ENCODE assay signal across 8 cellular contexts in the genomic region with DNA sequence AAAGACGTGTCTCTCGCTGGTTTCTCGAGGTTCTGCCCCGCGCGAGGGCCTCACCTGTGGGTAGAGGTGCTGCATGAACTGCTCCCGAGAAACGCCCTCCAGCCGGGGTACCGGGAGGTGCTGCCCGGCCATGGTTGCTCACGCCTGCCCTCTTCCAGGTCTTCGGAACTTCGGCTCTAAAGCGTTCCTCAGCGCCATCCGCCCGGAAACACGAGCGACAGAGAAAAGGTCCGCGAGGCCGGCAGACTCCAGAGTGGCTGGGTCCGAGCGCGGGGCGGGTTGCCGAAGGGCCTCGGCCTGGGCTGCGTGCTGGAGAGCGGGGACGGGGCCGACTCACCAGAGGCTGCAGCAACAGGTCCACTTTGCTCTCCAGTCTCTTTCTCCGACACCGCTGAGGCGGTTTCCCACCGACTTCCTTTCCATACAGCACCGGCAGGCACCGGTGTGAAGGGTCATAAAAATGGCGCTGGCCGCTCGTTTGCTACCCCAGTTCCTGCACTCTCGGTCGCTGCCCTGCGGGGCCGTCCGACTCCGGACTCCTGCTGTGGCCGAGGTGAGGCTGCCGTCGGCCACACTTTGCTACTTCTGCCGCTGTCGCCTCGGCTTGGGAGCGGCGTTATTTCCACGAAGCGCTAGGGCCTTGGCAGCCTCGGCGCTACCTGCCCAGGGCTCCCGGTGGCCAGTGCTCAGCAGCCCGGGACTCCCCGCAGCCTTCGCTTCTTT. TPM values are rescaled to one million over a fixed set of nuclear protein-coding genes. Genes with fewer than 3 reads are reported as not detected.
DNase-seq lines count a peak whose midpoint lies in the region; ATAC-seq lines count a peak whose summit lies in the region.

A gene with protein sequence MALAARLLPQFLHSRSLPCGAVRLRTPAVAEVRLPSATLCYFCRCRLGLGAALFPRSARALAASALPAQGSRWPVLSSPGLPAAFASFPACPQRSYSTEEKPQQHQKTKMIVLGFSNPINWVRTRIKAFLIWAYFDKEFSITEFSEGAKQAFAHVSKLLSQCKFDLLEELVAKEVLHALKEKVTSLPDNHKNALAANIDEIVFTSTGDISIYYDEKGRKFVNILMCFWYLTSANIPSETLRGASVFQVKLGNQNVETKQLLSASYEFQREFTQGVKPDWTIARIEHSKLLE (plus strand): TSS at position 244 of the 723 bp plus-strand sequence. CDS start 217 bp downstream, at position 461.
Gene TYW5 (minus strand): TSS at position 153 of the 723 bp plus-strand sequence. CDS start 21 bp downstream, at position 132.

- H3K27ac Mint-ChIP-seq in effector memory CD8-positive, alpha-beta T cell: peak within 1 kb of the TSS; percentile 97 to 99

- no peaks in the 10 kb centered on the region for H3K27me3 Mint-ChIP-seq in effector memory CD8-positive, alpha-beta T cell

- H3K9me3 ChIP-seq in mesenchymal stem cell (ENCODE audit: control insufficient read depth, low read length): no peaks in the 10 kb centered on the region

- peak within 1 kb of the TSS in 1 of 2 experiments; percentile 83 for H3K14ac ChIP-seq in mesenchymal stem cell (ENCODE audit: low read length in 2 of 2)

- peak within 1 kb of the TSS; percentile 99 for H2BK120ac ChIP-seq in mesenchymal stem cell (ENCODE audit: low read depth, low read length)

- peak within 1 kb of the TSS; percentile 95 for H3K27ac ChIP-seq in mesenchymal stem cell (ENCODE audit: low read length, poor library complexity, severe bottlenecking)

- H4K91ac ChIP-seq in mesenchymal stem cell (ENCODE audit: low read length): peak within 1 kb of the TSS; percentile 100

- H2BK12ac ChIP-seq in mesenchymal stem cell (ENCODE audit: low read length in 2 of 2): peak within 1 kb of the TSS in 1 of 2 experiments; percentile 59

- no peaks in the 10 kb centered on the region for H3K27me3 ChIP-seq in mesenchymal stem cell (ENCODE audit: control insufficient read depth in 1 of 2, insufficient read depth in 1 of 2, low read length in 2 of 2)

- H3K4me2 ChIP-seq in mesenchymal stem cell (ENCODE audit: low read length, poor library complexity, severe bottlenecking): peak within 1 kb of the TSS; percentile 91

- H3K4me3 Mint-ChIP-seq in effector memory CD8-positive, alpha-beta T cell: peak within 1 kb of the TSS; percentile 99

- peak within 1 kb of the TSS; percentile 100 for H4K8ac ChIP-seq in mesenchymal stem cell (ENCODE audit: low read length)

- H3K9ac ChIP-seq in mesenchymal stem cell (ENCODE audit: low read length): peak within 1 kb of the TSS; percentile 95

- peak; percentile 85 for ATAC-seq in GM21360 (IDR thresholded peaks at IDR 0.05; ENCODE audit: unreplicated experiment)
- peak; percentile 85 for ATAC-seq in effector memory CD8-positive, alpha-beta T cell (replicated peaks)

- H3K79me1 ChIP-seq in mesenchymal stem cell (replicated peaks; ENCODE audit: low read length, poor library complexity, severe bottlenecking): peaks cover 6% of the 10 kb centered on the region

- H3K4me1 ChIP-seq in mesenchymal stem cell (ENCODE audit: control insufficient read depth, insufficient read depth, low read depth, low read length): peaks cover 12% of the 10 kb centered on the region

- H3K36me3 ChIP-seq in mesenchymal stem cell (ENCODE audit: control insufficient read depth in 1 of 2, insufficient read depth in 2 of 2, low read depth in 1 of 2, low read length in 2 of 2): peaks cover under 1 to 28% of the 10 kb centered on the region in 2 experiments

- peak within 1 kb of the TSS; percentile 99 for H2BK15ac ChIP-seq in mesenchymal stem cell (ENCODE audit: low read depth, poor library complexity, severe bottlenecking)

- under 1% methylated on average over 64 of the region's 64 CpGs for WGBS in mesenchymal stem cell

- H2AFZ ChIP-seq in mesenchymal stem cell (ENCODE audit: low read depth, low read length): peak within 1 kb of the TSS; percentile 96

- DNase-seq in COR-L47 (lab: John Stamatoyannopoulos, UW) (peak; percentile 86), HT-29 (ENCODE audit: low spot score) (peak; percentile 89), NOMO-1 treated with DMSO at 0.1 percent for 48 hours (lab: John Stamatoyannopoulos, UW; ENCODE audit: unreplicated experiment) (peak; percentile 80), mesenchymal stem cell (peak; percentile 89)
- DNase-seq in activated CD8-positive, alpha-beta memory T cell treated with anti-CD3 and anti-CD28 coated beads for 4 hours (ENCODE audit: low read depth in 2 of 2): peak; percentile 50 to 63
- peak; percentile 73 to 78 (median 74) for DNase-seq in effector memory CD8-positive, alpha-beta T cell
- DNase-seq in stimulated activated CD8-positive, alpha-beta memory T cell treated with anti-CD3 and anti-CD28 coated beads, Interleukin-12 subunit alpha, Interleukin-12 subunit beta, amount 100 ng/mL, for 4 hours (ENCODE audit: low read depth): peak; percentile 62

- peak within 1 kb of the TSS; percentile 86 for H2BK5ac ChIP-seq in mesenchymal stem cell (ENCODE audit: low read depth, low read length, poor library complexity, severe bottlenecking)

- H3K4me1 Mint-ChIP-seq in effector memory CD8-positive, alpha-beta T cell (ENCODE audit: low read depth in 2 of 2): peaks cover 37% of the 10 kb centered on the region in 2 donors

- H3K4me3 ChIP-seq in mesenchymal stem cell (ENCODE audit: insufficient read depth in 1 of 2, low read depth in 1 of 2, low read length in 2 of 2): peak within 1 kb of the TSS; percentile 96 to 99

- H2AK5ac ChIP-seq in mesenchymal stem cell (ENCODE audit: low read length, severe bottlenecking): no peak within 1 kb of the TSS

- peak within 1 kb of the TSS; percentile 96 to 98 for H3K4ac ChIP-seq in mesenchymal stem cell (ENCODE audit: low read depth in 1 of 2, low read length in 2 of 2)

- H3K36me3 Mint-ChIP-seq in effector memory CD8-positive, alpha-beta T cell (ENCODE audit: insufficient read depth): peaks cover 38% of the 10 kb centered on the region

- H3K23ac ChIP-seq in mesenchymal stem cell (ENCODE audit: low read length in 2 of 2): peak within 1 kb of the TSS in 1 of 2 experiments; percentile 67

- H3K18ac ChIP-seq in mesenchymal stem cell (ENCODE audit: low read depth in 1 of 2, low read length in 2 of 2): peak within 1 kb of the TSS; percentile 97 to 99

- H3K9me3 Mint-ChIP-seq in effector memory CD8-positive, alpha-beta T cell: no peaks in the 10 kb centered on the region

RNA-seq across cellular contexts. Expression of the first gene that starts in this region (rescaled TPM):
- total RNA-seq in HT-29 (2014; rRNA removed; shearing (Covaris generic)): 38.3 and 53.6 TPM in 2 replicates
- 10.8 TPM for polyA plus RNA-seq in mesenchymal stem cell (2013, experiment 1 of 2)
- polyA plus RNA-seq in mesenchymal stem cell (2013, experiment 2 of 2): 11.6 TPM

RNA-seq across cellular contexts. Expression of gene TYW5, which starts in this region (rescaled TPM):
- total RNA-seq in HT-29 (2014; rRNA removed; shearing (Covaris generic)): 4.3 and 4.4 TPM in 2 replicates
- polyA plus RNA-seq in mesenchymal stem cell (2013, experiment 1 of 2): 3.8 TPM
- polyA plus RNA-seq in mesenchymal stem cell (2013, experiment 2 of 2): 3.8 TPM

Comparison
In these comparisons a context has a peak if more than half of its experiments do, and no peak if none do; other contexts are left out.
1. Peak in every context shown above with its lines: DNase-seq, ATAC-seq, H3K4me3 ChIP-seq and H3K27ac ChIP-seq.